ENCODE assay signal across 1 cellular context in genomic region chr19:7067122-7067521, GRCh38.
A peak's percentile ranks its signal among the peaks of the same experiment; 100 is the strongest.
TF ChIP-seq lines count a peak whose summit lies in the region.

No MANE protein-coding gene starts in this region.

TF ChIP-seq in GM12878, 131 proteins besides CTCF, POLR2A, EP300 and RAD21:
- TF ChIP-seq, protein P1, sequence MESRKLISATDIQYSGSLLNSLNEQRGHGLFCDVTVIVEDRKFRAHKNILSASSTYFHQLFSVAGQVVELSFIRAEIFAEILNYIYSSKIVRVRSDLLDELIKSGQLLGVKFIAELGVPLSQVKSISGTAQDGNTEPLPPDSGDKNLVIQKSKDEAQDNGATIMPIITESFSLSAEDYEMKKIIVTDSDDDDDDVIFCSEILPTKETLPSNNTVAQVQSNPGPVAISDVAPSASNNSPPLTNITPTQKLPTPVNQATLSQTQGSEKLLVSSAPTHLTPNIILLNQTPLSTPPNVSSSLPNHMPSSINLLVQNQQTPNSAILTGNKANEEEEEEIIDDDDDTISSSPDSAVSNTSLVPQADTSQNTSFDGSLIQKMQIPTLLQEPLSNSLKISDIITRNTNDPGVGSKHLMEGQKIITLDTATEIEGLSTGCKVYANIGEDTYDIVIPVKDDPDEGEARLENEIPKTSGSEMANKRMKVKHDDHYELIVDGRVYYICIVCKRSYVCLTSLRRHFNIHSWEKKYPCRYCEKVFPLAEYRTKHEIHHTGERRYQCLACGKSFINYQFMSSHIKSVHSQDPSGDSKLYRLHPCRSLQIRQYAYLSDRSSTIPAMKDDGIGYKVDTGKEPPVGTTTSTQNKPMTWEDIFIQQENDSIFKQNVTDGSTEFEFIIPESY (IDR thresholded peaks at IDR 0.05), result peak; percentile 99
